ENCODE assay signal across 17 cellular contexts in the genomic region with DNA sequence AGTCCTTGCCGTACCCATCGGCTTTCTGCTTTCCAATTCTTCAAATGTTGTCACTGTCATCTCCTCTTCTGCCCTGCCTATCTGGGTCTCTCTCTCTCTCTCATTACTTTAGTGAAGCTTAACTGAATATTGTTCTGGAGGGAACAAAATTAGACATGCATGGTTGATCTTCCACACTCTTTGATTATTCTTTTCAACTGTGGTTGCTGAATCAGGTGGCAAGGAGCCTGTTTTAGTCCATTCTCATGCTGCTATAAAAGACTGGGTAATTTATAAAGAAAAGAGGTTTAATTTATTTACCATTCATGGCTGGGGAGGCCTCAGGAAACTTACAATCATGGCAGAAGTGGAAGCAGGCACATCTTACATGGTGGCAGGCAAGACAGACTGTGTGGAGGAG.
DNase-seq lines count a peak whose midpoint lies in the region; ATAC-seq, FAIRE-seq and TF ChIP-seq lines count a peak whose summit lies in the region.
"Had no signal": no experiment of that assay in that cellular context is flagged by ENCODE, and none has a peak within 500 bp of the region (broad histone marks: within the 10 kb centered on the region; RNA-seq: fewer than 3 reads in every experiment).

No MANE protein-coding gene starts in this region.

- no peak overlapping the region for H3K4me3 ChIP-seq in astrocyte (ENCODE audit: insufficient read depth, low read depth, low read length)
- H3K4me3 ChIP-seq in epithelial cell of proximal tubule (ENCODE audit: low read depth, low read length), result no peak overlapping the region
- no peak overlapping the region for H3K4me3 ChIP-seq in lower leg skin (ENCODE audit: low read depth, poor library complexity, severe bottlenecking)
- H3K4me3 ChIP-seq in neural progenitor cell, result no peak overlapping the region
- H3K4me3 ChIP-seq: HAP-1 had no signal

- in situ Hi-C loops in Caki2 (cut with HindIII; ENCODE audit: low pct_unique_long_range_greater_than_20kb, low sequenced_read_pairs), result no loop called here

- H4K20me1 ChIP-seq in astrocyte (ENCODE audit: insufficient read depth, low read length), result no peaks in the 10 kb centered on the region
- no peaks in the 10 kb centered on the region for H4K20me1 ChIP-seq in neural progenitor cell (ENCODE audit: low read depth)

- H3K36me3 Mint-ChIP-seq in astrocyte (ENCODE audit: low read depth, unreplicated experiment) (no peaks in the 10 kb centered on the region), neural progenitor cell (no peaks in the 10 kb centered on the region)
- H3K36me3 Mint-ChIP-seq: CD8-positive, alpha-beta T cell had no signal

- TF ChIP-seq CTCF in astrocyte (IDR thresholded peaks at IDR 0.05; ENCODE audit: insufficient read depth, low read depth, low read length) (no peak), epithelial cell of proximal tubule (conservative IDR thresholded peaks at IDR 0.05; ENCODE audit: low read depth, low read length) (no peak), lower leg skin (IDR thresholded peaks at IDR 0.05) (no peak), neural progenitor cell (IDR thresholded peaks at IDR 0.05) (no peak)

- H3K4me3 Mint-ChIP-seq in astrocyte (ENCODE audit: unreplicated experiment) (no peak overlapping the region), neural progenitor cell (no peak overlapping the region)
- H3K4me3 Mint-ChIP-seq: B cell; CD8-positive, alpha-beta T cell; IgD-negative memory B cell had no signal

- H2AFZ ChIP-seq in astrocyte (ENCODE audit: low read depth, low read length) (no peak overlapping the region), neural progenitor cell (replicated peaks) (no peak overlapping the region)

- peaks cover 2% of the 10 kb centered on the region for H3K9me3 Mint-ChIP-seq in astrocyte (ENCODE audit: unreplicated experiment)
- peaks cover 20% of the 10 kb centered on the region for H3K9me3 Mint-ChIP-seq in neural progenitor cell

- H3K27me3 Mint-ChIP-seq in astrocyte (ENCODE audit: low read depth, unreplicated experiment), result peaks cover 1% of the 10 kb centered on the region
- peaks cover 6% of the 10 kb centered on the region for H3K27me3 Mint-ChIP-seq in neural progenitor cell (ENCODE audit: insufficient read depth, low read depth)

- DNase-seq in Caki2 (ENCODE audit: low read depth) (peak; percentile 42), astrocyte (ENCODE audit: low read depth) (peak; percentile 46), epithelial cell of proximal tubule (ENCODE audit: low read depth) (peak; percentile 41), lower leg skin (ENCODE audit: low spot score in 2 of 2) (no peak), neural progenitor cell (ENCODE audit: low spot score) (no peak)
- DNase-seq: Caco-2, DMS53, GF-D8 had no signal

- H3K9ac ChIP-seq in astrocyte (ENCODE audit: low read length) (no peak overlapping the region), neural progenitor cell (no peak overlapping the region)

- H3K4me2 ChIP-seq in astrocyte (ENCODE audit: low read length) (no peak overlapping the region), neural progenitor cell (no peak overlapping the region)

- no peaks in the 10 kb centered on the region for H3K9me3 ChIP-seq in astrocyte (ENCODE audit: insufficient read depth, low read depth, low read length)
- no peaks in the 10 kb centered on the region for H3K9me3 ChIP-seq in neural progenitor cell (ENCODE audit: low read depth)
- H3K9me3 ChIP-seq: Caco-2, HAP-1 had no signal

- ATAC-seq in GM21786 (IDR thresholded peaks at IDR 0.05; ENCODE audit: unreplicated experiment), result no peak
- no peak for ATAC-seq in GM18867 (IDR thresholded peaks at IDR 0.05; ENCODE audit: unreplicated experiment)
- ATAC-seq: CD8-positive, alpha-beta T cell had no signal

- FAIRE-seq in astrocyte (lab: Jason Lieb, UNC), result no peak
- FAIRE-seq: A204.1, H1 had no signal

- H3K27ac Mint-ChIP-seq in astrocyte (ENCODE audit: unreplicated experiment) (no peak overlapping the region), neural progenitor cell (no peak overlapping the region)
- H3K27ac Mint-ChIP-seq: B cell; CD8-positive, alpha-beta T cell had no signal

- H3K27ac ChIP-seq in astrocyte (ENCODE audit: low read depth, low read length), result no peak overlapping the region
- H3K27ac ChIP-seq in neural progenitor cell, result no peak overlapping the region
- H3K27ac ChIP-seq: C4-2B had no signal

- H3F3A ChIP-seq in neural progenitor cell (ENCODE audit: low read depth), result no peaks in the 10 kb centered on the region

- peaks cover 8% of the 10 kb centered on the region for H3K4me1 ChIP-seq in astrocyte (ENCODE audit: insufficient read depth, low read length)
- H3K4me1 ChIP-seq in neural progenitor cell, result no peaks in the 10 kb centered on the region
- H3K4me1 ChIP-seq: Caco-2, HAP-1 had no signal

- WGBS in lower leg skin, 2 donors, result 85 to 98% methylated on average over 2 of the region's 2 CpGs

- H3K27me3 ChIP-seq in astrocyte (ENCODE audit: insufficient read depth, low read length) (no peaks in the 10 kb centered on the region), neural progenitor cell (no peaks in the 10 kb centered on the region)

- H3K4me1 Mint-ChIP-seq in astrocyte (ENCODE audit: low read depth, unreplicated experiment), result peaks cover 7% of the 10 kb centered on the region
- H3K4me1 Mint-ChIP-seq in neural progenitor cell, result peaks cover 25% of the 10 kb centered on the region

- H3K79me2 ChIP-seq in astrocyte (ENCODE audit: insufficient read depth, low read length), result no peaks in the 10 kb centered on the region
- H3K79me2 ChIP-seq in neural progenitor cell (ENCODE audit: low read depth), result no peaks in the 10 kb centered on the region

- TF ChIP-seq POLR2A in lower leg skin (IDR thresholded peaks at IDR 0.05), result no peak

- intact Hi-C loops in lower leg skin (cut with DNase I; ENCODE audit: low total_unique reads), result no loop called here

- H3K36me3 ChIP-seq in astrocyte (ENCODE audit: insufficient read depth, low read length) (no peaks in the 10 kb centered on the region), neural progenitor cell (no peaks in the 10 kb centered on the region)
- H3K36me3 ChIP-seq: HAP-1 had no signal

Comparison
In these comparisons a context has a peak if more than half of its experiments do, and no peak if none do; other contexts are left out.
1. DNase-seq: peak in Caki2 (single experiment), astrocyte (single experiment) and epithelial cell of proximal tubule (single experiment); none in lower leg skin (0 of 2) and neural progenitor cell (single experiment).